21 cellular contexts compared by ENCODE assay signal in genomic region chr12:81375969-81376368, GRCh38.
DNase-seq lines count a peak whose midpoint lies in the region; FAIRE-seq and TF ChIP-seq lines count a peak whose summit lies in the region.
"Had no signal": no experiment of that assay in that cellular context is flagged by ENCODE, and none has a peak within 500 bp of the region (broad histone marks: within the 10 kb centered on the region; RNA-seq: fewer than 3 reads in every experiment).

No MANE protein-coding gene starts in this region.

- DNase-seq in D721Med (ENCODE audit: insufficient read length, low spot score): no peak
- DNase-seq in MM.1S: peak; percentile 55
- DNase-seq in SJCRH30: no peak
- DNase-seq in stimulated activated naive CD4-positive, alpha-beta T cell treated with Interleukin-2 at 50 U/mL for 16 hours (lab: John Stamatoyannopoulos, UW): no peak
- DNase-seq: AML-193; Caco-2; Calu3; CD4-positive, alpha-beta T cell; CD8-positive, alpha-beta T cell; DMS 273 treated with DMSO at 0.1 percent for 48 hours; DMS153; DMS79 treated with DMSO at 0.1 percent for 48 hours; GF-D8 had no signal

- H2AFZ ChIP-seq in MM.1S (ENCODE audit: low read length) (no peak overlapping the region), OCI-LY3 (ENCODE audit: low read depth, low read length) (0 out of 2 replicates have a peak overlapping the region, but pooled peaks have one; percentile 21)

- H3F3A ChIP-seq in MM.1S (ENCODE audit: insufficient read depth, low read length): peaks cover 9% of the 10 kb centered on the region

- H3K27me3 ChIP-seq in MM.1S (replicated peaks; ENCODE audit: insufficient read depth, low read length): no peaks in the 10 kb centered on the region
- H3K27me3 ChIP-seq in OCI-LY3 (ENCODE audit: low read depth, low read length): no peaks in the 10 kb centered on the region
- no peaks in the 10 kb centered on the region for H3K27me3 ChIP-seq in SJCRH30
- H3K27me3 ChIP-seq: BLaER1 treated with 17β-estradiol and CSF1 and Interleukin-3, amounts not matched to agents 10 nM and 100 nM had no signal

- H3K27ac ChIP-seq in MM.1S (ENCODE audit: low read length) (peak overlapping the region; percentile 30; the same call in 1 of the 2 replicates), OCI-LY3 (ENCODE audit: low read length) (no peak overlapping the region), SJCRH30 (no peak overlapping the region)
- H3K27ac ChIP-seq: 22Rv1; A549; BLaER1 treated with 17β-estradiol and CSF1 and Interleukin-3, amounts not matched to agents 10 nM and 100 nM; C4-2B had no signal

- H3K4me2 ChIP-seq in MM.1S (ENCODE audit: low read depth, low read length): peak overlapping the region; percentile 48
- H3K4me2 ChIP-seq in OCI-LY3 (ENCODE audit: low read length): no peak overlapping the region
- H3K4me2 ChIP-seq: A549; BLaER1 treated with 17β-estradiol and CSF1 and Interleukin-3, amounts not matched to agents 10 nM and 100 nM had no signal

- H3K4me1 ChIP-seq in MM.1S (ENCODE audit: low read length): peaks cover 20% of the 10 kb centered on the region
- no peaks in the 10 kb centered on the region for H3K4me1 ChIP-seq in OCI-LY3 (ENCODE audit: low read length)
- peaks cover 6% of the 10 kb centered on the region; the same call in 1 of the 2 replicates for H3K4me1 ChIP-seq in SJCRH30
- H3K4me1 ChIP-seq: A549; BLaER1 treated with 17β-estradiol and CSF1 and Interleukin-3, amounts not matched to agents 10 nM and 100 nM had no signal

- no peaks in the 10 kb centered on the region for H3K9me3 ChIP-seq in MM.1S (replicated peaks; ENCODE audit: insufficient read depth, low read length)
- H3K9me3 ChIP-seq in OCI-LY3 (ENCODE audit: insufficient read depth, low read length): no peaks in the 10 kb centered on the region
- no peaks in the 10 kb centered on the region for H3K9me3 ChIP-seq in SJCRH30 (replicated peaks)
- H3K9me3 ChIP-seq: A549; BLaER1 treated with 17β-estradiol and CSF1 and Interleukin-3, amounts not matched to agents 10 nM and 100 nM; Caco-2 had no signal

- H3K4me3 ChIP-seq in MM.1S (ENCODE audit: low read length) (peak overlapping the region; percentile 21; the same call in 1 of the 2 replicates), OCI-LY3 (ENCODE audit: low read length) (no peak overlapping the region), SJCRH30 (no peak overlapping the region)
- H3K4me3 ChIP-seq: A549; BLaER1 treated with 17β-estradiol and CSF1 and Interleukin-3, amounts not matched to agents 10 nM and 100 nM had no signal

- FAIRE-seq in D721Med (lab: Jason Lieb, UNC): peak; percentile 86
- FAIRE-seq: A549, G401.6, GM12891, GM19239 had no signal

- no peaks in the 10 kb centered on the region for H3K9me2 ChIP-seq in MM.1S (replicated peaks; ENCODE audit: insufficient read depth, low read length)

- H3K79me2 ChIP-seq in MM.1S (ENCODE audit: low read length) (no peaks in the 10 kb centered on the region), OCI-LY3 (ENCODE audit: low read length) (no peaks in the 10 kb centered on the region)

- H4K20me1 ChIP-seq in MM.1S (ENCODE audit: insufficient read depth, low read length): no peaks in the 10 kb centered on the region
- H4K20me1 ChIP-seq in OCI-LY3 (ENCODE audit: insufficient read depth, low read length): no peaks in the 10 kb centered on the region
- H4K20me1 ChIP-seq: BLaER1 treated with 17β-estradiol and CSF1 and Interleukin-3, amounts not matched to agents 10 nM and 100 nM had no signal

- H3K36me3 ChIP-seq in MM.1S (replicated peaks; ENCODE audit: insufficient read depth, low read length) (no peaks in the 10 kb centered on the region), OCI-LY3 (replicated peaks; ENCODE audit: low read depth, low read length) (no peaks in the 10 kb centered on the region), SJCRH30 (no peaks in the 10 kb centered on the region)
- H3K36me3 ChIP-seq: BLaER1 treated with 17β-estradiol and CSF1 and Interleukin-3, amounts not matched to agents 10 nM and 100 nM had no signal

- TF ChIP-seq CTCF in D721Med (IDR thresholded peaks at IDR 0.05; ENCODE audit: insufficient read depth, missing control alignments) (no peak), MM.1S (IDR thresholded peaks at IDR 0.05; ENCODE audit: low read length) (no peak), OCI-LY3 (IDR thresholded peaks at IDR 0.05; ENCODE audit: low read depth, low read length) (no peak)

- H3K9ac ChIP-seq in MM.1S (ENCODE audit: low read length): no peak overlapping the region
- H3K9ac ChIP-seq in OCI-LY3 (ENCODE audit: low read length): no peak overlapping the region
- H3K9ac ChIP-seq: BLaER1 treated with 17β-estradiol and CSF1 and Interleukin-3, amounts not matched to agents 10 nM and 100 nM had no signal
